In the genomic region with DNA sequence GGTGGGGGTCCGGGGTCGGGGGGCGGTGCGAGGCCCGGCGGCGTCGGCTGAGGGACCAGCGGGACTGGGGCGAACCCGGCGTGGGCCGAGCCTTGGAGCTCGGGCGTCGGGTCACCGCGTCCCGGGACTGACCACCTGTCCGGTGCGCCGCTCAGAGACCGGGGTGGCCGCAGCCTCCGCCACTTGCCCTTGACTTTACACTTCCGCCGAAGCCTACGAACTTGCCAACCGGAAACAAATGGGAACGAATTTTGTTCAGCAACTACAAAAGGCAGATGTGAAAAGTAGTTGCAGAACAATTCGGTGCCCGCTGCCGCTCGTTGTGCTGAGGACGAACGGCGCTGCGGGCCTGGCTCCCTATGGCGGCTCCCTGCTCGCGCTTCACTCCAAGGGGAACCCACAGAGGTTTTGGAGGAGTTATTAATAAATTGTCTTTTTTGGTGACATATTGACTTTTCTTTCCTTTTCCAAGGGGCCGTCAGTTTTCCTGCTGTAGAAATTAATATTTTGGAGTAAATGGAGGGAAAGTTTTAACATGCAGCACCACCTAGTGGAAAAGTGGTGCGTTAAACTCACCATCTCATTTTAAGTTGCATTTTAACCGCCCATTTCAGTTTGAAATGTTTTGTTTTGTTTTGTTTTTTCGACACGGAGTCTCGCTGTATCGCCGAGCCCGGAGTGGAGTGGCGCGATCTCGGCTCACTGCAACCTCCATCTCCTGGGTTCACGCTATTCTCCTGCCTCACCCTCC, we compare ENCODE assay signal across 8 cellular contexts. TPM values are rescaled to one million over a fixed set of nuclear protein-coding genes. Genes with fewer than 3 reads are reported as not detected.
DNase-seq lines count a peak whose midpoint lies in the region; ATAC-seq, FAIRE-seq and TF ChIP-seq lines count a peak whose summit lies in the region.

No MANE protein-coding gene starts in this region.

- peak; percentile 44 to 63 for ATAC-seq in A549
- peak; percentile 29 for ATAC-seq in GM18502 (IDR thresholded peaks at IDR 0.05; ENCODE audit: poor library complexity, unreplicated experiment)
- peak; percentile 28 for ATAC-seq in HG03025 (IDR thresholded peaks at IDR 0.05; ENCODE audit: low FRiP score, unreplicated experiment)

- H3K4me1 ChIP-seq in A549 = peaks cover 7% of the 10 kb centered on the region; the same call in 1 of the 3 replicates

- DNase-seq in A549 (ENCODE audit: low read depth in 1 of 2, low spot score in 1 of 2) (peak; percentile 40 to 78), NCI-H2171 (lab: John Stamatoyannopoulos, UW) (peak; percentile 14), cerebellar cortex (ENCODE audit: low spot score) (peak; percentile 76)
- DNase-seq in activated CD4-positive, CD25-positive, alpha-beta regulatory T cell treated with anti-CD3 and anti-CD28 coated beads, Interleukin-2, amount 50 U/mL, for 16 hours (ENCODE audit: low read depth, low spot score) = peak; percentile 23
- peak; percentile 43 to 52 for DNase-seq in stimulated activated CD4-positive, alpha-beta T cell treated with anti-CD3 and anti-CD28 coated beads, Interleukin-1b, Interleukin-23, amount 100 ng/mL, for 4 hours (ENCODE audit: low read depth in 2 of 2)

- peak; percentile 72 to 78 for TF ChIP-seq RAD21 in A549 (conservative IDR thresholded peaks at IDR 0.05 in 1 of 2, IDR thresholded peaks at IDR 0.05 in 1 of 2)

- under 1% methylated on average over 41 of the region's 54 CpGs for WGBS in A549 (ENCODE audit: missing lambda C conversion rate)

- no peaks in the 10 kb centered on the region for H3K9me3 ChIP-seq in A549

- H3K4me3 ChIP-seq in A549 = peak overlapping the region; percentile 74

- TF ChIP-seq CTCF in A549 (IDR thresholded peaks at IDR 0.05) = peak; percentile 92

- no peaks in the 10 kb centered on the region for H3K27me3 ChIP-seq in layer of hippocampus (ENCODE audit: control insufficient read depth, insufficient read depth, low read length)

- no peak for TF ChIP-seq EP300 in A549 (IDR thresholded peaks at IDR 0.05)

- FAIRE-seq in A549 (lab: Jason Lieb, UNC) = no peak

- no peak for TF ChIP-seq POLR2A in A549 (IDR thresholded peaks at IDR 0.05; ENCODE audit: low read length)

- POLR2A ChIA-PET in A549 (lab: Yijun Ruan, JAX) = interaction anchor here (0.6 to 2.2 kb wide), 8 partner anchors 31 to 729 kb away, joined by 4 to 20 read pairs (median 8); a partner anchor contains a TSS

- peak overlapping the region; percentile 94 to 98 for H3K27ac ChIP-seq in A549
- peak overlapping the region; percentile 95 for H3K27ac ChIP-seq in layer of hippocampus (ENCODE audit: low read depth, low read length)

- CTCF ChIA-PET in A549 (lab: Yijun Ruan, JAX) = interaction anchor here (0.6 to 3.6 kb wide), 57 partner anchors 8 to 802 kb away, joined by 3 to 32 read pairs (median 4); a partner anchor contains a TSS

- peak overlapping the region; percentile 91 for H3K4me2 ChIP-seq in A549

TF ChIP-seq in A549, 52 proteins besides CTCF, POLR2A, EP300 and RAD21 (continues in another document):
- TF ChIP-seq KDM5A (IDR thresholded peaks at IDR 0.05) (peak; percentile 81), NR3C1 (IDR thresholded peaks at IDR 0.05) (no peak), HDAC2 (IDR thresholded peaks at IDR 0.05) (no peak), HOXA7 (CRISPR knock-in tag; IDR thresholded peaks at IDR 0.05) (no peak; the same call in 1 of the 2 replicates), FOXS1 (CRISPR knock-in tag; IDR thresholded peaks at IDR 0.05) (no peak), ZFP36 (IDR thresholded peaks at IDR 0.05; ENCODE audit: borderline replicate concordance, partially characterized antibody) (no peak), MAZ (IDR thresholded peaks at IDR 0.05; ENCODE audit: borderline replicate concordance, low read depth, low read length) (no peak), ESRRA (IDR thresholded peaks at IDR 0.05; ENCODE audit: borderline replicate concordance, low read length) (no peak), ZNF302 (CRISPR knock-in tag; IDR thresholded peaks at IDR 0.05) (no peak), JUN (IDR thresholded peaks at IDR 0.05) (peak in 1 of 2 experiments; percentile 42; a peak in 3 of 5 replicates), HOXB5 (CRISPR knock-in tag; IDR thresholded peaks at IDR 0.05) (no peak), FOSL2 (IDR thresholded peaks at IDR 0.05) (no peak), FOSL2 (CRISPR knock-in tag; IDR thresholded peaks at IDR 0.05) (no peak), RARB (CRISPR knock-in tag; IDR thresholded peaks at IDR 0.05) (no peak)
- TF ChIP-seq, protein P1, sequence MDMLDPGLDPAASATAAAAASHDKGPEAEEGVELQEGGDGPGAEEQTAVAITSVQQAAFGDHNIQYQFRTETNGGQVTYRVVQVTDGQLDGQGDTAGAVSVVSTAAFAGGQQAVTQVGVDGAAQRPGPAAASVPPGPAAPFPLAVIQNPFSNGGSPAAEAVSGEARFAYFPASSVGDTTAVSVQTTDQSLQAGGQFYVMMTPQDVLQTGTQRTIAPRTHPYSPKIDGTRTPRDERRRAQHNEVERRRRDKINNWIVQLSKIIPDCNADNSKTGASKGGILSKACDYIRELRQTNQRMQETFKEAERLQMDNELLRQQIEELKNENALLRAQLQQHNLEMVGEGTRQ (IDR thresholded peaks at IDR 0.05) = no peak
- TF ChIP-seq, protein P2, sequence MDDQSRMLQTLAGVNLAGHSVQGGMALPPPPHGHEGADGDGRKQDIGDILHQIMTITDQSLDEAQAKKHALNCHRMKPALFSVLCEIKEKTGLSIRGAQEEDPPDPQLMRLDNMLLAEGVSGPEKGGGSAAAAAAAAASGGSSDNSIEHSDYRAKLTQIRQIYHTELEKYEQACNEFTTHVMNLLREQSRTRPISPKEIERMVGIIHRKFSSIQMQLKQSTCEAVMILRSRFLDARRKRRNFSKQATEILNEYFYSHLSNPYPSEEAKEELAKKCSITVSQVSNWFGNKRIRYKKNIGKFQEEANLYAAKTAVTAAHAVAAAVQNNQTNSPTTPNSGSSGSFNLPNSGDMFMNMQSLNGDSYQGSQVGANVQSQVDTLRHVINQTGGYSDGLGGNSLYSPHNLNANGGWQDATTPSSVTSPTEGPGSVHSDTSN (IDR thresholded peaks at IDR 0.05) = no peak
- TF ChIP-seq, protein P3, sequence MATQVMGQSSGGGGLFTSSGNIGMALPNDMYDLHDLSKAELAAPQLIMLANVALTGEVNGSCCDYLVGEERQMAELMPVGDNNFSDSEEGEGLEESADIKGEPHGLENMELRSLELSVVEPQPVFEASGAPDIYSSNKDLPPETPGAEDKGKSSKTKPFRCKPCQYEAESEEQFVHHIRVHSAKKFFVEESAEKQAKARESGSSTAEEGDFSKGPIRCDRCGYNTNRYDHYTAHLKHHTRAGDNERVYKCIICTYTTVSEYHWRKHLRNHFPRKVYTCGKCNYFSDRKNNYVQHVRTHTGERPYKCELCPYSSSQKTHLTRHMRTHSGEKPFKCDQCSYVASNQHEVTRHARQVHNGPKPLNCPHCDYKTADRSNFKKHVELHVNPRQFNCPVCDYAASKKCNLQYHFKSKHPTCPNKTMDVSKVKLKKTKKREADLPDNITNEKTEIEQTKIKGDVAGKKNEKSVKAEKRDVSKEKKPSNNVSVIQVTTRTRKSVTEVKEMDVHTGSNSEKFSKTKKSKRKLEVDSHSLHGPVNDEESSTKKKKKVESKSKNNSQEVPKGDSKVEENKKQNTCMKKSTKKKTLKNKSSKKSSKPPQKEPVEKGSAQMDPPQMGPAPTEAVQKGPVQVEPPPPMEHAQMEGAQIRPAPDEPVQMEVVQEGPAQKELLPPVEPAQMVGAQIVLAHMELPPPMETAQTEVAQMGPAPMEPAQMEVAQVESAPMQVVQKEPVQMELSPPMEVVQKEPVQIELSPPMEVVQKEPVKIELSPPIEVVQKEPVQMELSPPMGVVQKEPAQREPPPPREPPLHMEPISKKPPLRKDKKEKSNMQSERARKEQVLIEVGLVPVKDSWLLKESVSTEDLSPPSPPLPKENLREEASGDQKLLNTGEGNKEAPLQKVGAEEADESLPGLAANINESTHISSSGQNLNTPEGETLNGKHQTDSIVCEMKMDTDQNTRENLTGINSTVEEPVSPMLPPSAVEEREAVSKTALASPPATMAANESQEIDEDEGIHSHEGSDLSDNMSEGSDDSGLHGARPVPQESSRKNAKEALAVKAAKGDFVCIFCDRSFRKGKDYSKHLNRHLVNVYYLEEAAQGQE (IDR thresholded peaks at IDR 0.05) = peak; percentile 15; the same call in 1 of the 2 replicates
- TF ChIP-seq, protein P4, sequence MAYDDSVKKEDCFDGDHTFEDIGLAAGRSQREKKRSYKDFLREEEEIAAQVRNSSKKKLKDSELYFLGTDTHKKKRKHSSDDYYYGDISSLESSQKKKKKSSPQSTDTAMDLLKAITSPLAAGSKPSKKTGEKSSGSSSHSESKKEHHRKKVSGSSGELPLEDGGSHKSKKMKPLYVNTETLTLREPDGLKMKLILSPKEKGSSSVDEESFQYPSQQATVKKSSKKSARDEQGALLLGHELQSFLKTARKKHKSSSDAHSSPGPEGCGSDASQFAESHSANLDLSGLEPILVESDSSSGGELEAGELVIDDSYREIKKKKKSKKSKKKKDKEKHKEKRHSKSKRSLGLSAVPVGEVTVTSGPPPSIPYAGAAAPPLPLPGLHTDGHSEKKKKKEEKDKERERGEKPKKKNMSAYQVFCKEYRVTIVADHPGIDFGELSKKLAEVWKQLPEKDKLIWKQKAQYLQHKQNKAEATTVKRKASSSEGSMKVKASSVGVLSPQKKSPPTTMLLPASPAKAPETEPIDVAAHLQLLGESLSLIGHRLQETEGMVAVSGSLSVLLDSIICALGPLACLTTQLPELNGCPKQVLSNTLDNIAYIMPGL (CRISPR knock-in tag; IDR thresholded peaks at IDR 0.05; ENCODE audit: borderline replicate concordance) = peak; percentile 78; the same call in 1 of the 2 replicates

RNA-seq across cellular contexts. Expression of a gene that starts 0.5 kb away (rescaled TPM):
- polyA plus RNA-seq in A549 (2011; rRNA removed) (13.3 and 13.6 TPM in 2 replicates), A549 (2017; fragmentation: RNase III; extraction: RNeasy Plus Mini Kit Qiagen cat#74134 plus additional on column Dnase treatment) (9.5 to 10.9 TPM (median 10.2 TPM) in 3 replicates)
- 8.2 and 9.2 TPM in 2 replicates for polyA plus RNA-seq in A549 (2012; cell fraction: cytosol; rRNA removed)
- polyA plus RNA-seq in A549 (2012; cell fraction: nucleus; rRNA removed) = 4.4 and 7.0 TPM in 2 replicates
- polyA minus RNA-seq in A549 (2011; rRNA and poly(A)+ RNA removed) = 4.2 and 4.8 TPM in 2 replicates

RNA-seq across cellular contexts. Expression of a gene that starts 31.2 kb away (rescaled TPM):
- polyA plus RNA-seq in A549 (2011; rRNA removed) (61.0 and 85.2 TPM in 2 replicates), A549 (2017; fragmentation: RNase III; extraction: RNeasy Plus Mini Kit Qiagen cat#74134 plus additional on column Dnase treatment) (71.1 to 81.0 TPM (median 76.7 TPM) in 3 replicates)
- 71.2 and 76.9 TPM in 2 replicates for polyA plus RNA-seq in A549 (2012; cell fraction: cytosol; rRNA removed)
- polyA plus RNA-seq in A549 (2012; cell fraction: nucleus; rRNA removed) = 46.2 and 65.3 TPM in 2 replicates
- 40.0 and 50.5 TPM in 2 replicates for polyA minus RNA-seq in A549 (2011; rRNA and poly(A)+ RNA removed)

RNA-seq across cellular contexts. Expression of a gene that starts 59.7 kb away (rescaled TPM):
- polyA plus RNA-seq in A549 (2011; rRNA removed) (44.6 and 53.7 TPM in 2 replicates), A549 (2017; fragmentation: RNase III; extraction: RNeasy Plus Mini Kit Qiagen cat#74134 plus additional on column Dnase treatment) (22.9 to 27.6 TPM (median 27.0 TPM) in 3 replicates)
- polyA plus RNA-seq in A549 (2012; cell fraction: cytosol; rRNA removed) = 11.4 and 15.4 TPM in 2 replicates
- 10.5 and 15.2 TPM in 2 replicates for polyA plus RNA-seq in A549 (2012; cell fraction: nucleus; rRNA removed)
- polyA minus RNA-seq in A549 (2011; rRNA and poly(A)+ RNA removed) = 28.4 and 38.1 TPM in 2 replicates

Comparison
In these comparisons a context has a peak if more than half of its experiments do, and no peak if none do; other contexts are left out.
1. Peak in every context shown above with its lines: DNase-seq, ATAC-seq, H3K4me3 ChIP-seq and H3K27ac ChIP-seq.
2. DNase-seq: peak in every context shown above with its lines; median percentile 76 in cerebellar cortex; 59 in A549; 48 in stimulated activated CD4-positive, alpha-beta T cell treated with anti-CD3 and anti-CD28 coated beads, Interleukin-1b, Interleukin-23, amount 100 ng/mL, for 4 hours; 23 in activated CD4-positive, CD25-positive, alpha-beta regulatory T cell treated with anti-CD3 and anti-CD28 coated beads, Interleukin-2, amount 50 U/mL, for 16 hours; 14 in NCI-H2171.